ENCODE assay signal across 29 cellular contexts in the genomic region with DNA sequence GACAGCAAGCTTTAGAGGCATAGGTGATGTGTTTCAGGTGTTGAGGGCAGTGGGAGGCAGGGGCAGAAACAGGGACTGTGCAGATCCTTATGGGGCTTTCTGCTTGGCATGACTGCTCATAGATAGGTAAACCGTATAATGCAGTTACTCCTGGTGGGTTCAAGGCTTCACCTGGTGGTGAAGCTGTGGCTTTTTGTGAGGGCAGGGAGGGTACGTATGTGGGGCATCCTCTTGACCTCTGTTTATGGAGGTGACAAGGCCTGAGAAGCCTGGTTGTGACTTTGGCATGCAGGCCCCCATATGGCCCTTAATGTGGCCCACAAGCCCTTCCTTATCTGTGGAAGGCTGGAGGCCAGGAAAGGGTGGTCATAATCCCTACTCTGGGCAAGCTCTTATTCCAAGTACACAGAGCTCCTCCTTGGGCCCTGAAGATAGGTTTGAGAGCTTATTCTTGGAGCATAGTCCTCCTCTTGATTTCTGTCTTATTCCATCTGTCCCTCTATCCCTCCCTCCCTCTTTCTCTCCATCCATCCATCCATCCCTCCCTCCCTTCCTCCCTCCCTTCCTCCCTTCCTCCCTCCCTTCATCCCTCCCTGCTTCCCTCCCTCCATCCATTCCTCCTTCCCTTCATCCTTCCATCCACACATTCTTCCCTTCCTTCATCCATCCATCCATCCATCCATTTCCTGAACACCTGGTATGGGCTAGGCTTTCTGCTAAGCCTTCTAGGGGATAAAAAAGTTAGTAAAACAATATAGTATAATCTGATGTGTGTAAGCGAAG. TPM values are rescaled to one million over a fixed set of nuclear protein-coding genes. Genes with fewer than 3 reads are reported as not detected.
"Had no signal": no experiment of that assay in that cellular context is flagged by ENCODE, and none has a peak within 500 bp of the region (broad histone marks: within the 10 kb centered on the region; RNA-seq: fewer than 3 reads in every experiment).

No MANE protein-coding gene starts in this region.

- H3K9ac ChIP-seq: KMS-11, SK-N-SH had no signal

- ATAC-seq: activated CD8-positive, alpha-beta memory T cell treated with anti-CD3 and anti-CD28 coated beads, Interleukin-2, amount 10 ng/mL, durations not matched to agents 7 days and 5 days; activated naive CD4-positive, alpha-beta T cell treated with anti-CD3 and anti-CD28 coated beads, Interleukin-2, amount 50 U/mL, for 72 hours; body of pancreas; Right ventricle myocardium inferior had no signal

- H3K27ac ChIP-seq: ascending aorta, body of pancreas, KMS-11, SJCRH30 had no signal

- H3K9me3 Mint-ChIP-seq: activated CD4-positive, alpha-beta T cell treated with anti-CD3 and anti-CD28 coated beads, Interleukin-2, amount 10 ng/mL, durations not matched to agents 24 days and 14 days; activated naive CD4-positive, alpha-beta T cell treated with anti-CD3 and anti-CD28 coated beads, Interleukin-2, amount 50 U/mL, for 72 hours; activated naive CD8-positive, alpha-beta T cell treated with anti-CD3 and anti-CD28 coated beads, Interleukin-2, amount 50 U/mL, for 24 hours; activated T-cell treated with anti-CD3 and anti-CD28 coated beads, Interleukin-2, amount 50 U/mL, for 24 hours; activated T-helper 1 cell treated with anti-CD3 and anti-CD28 coated beads, Interleukin-12 subunit alpha, Interleukin-12 subunit beta, Interleukin-2, Interleukin-4 antibody, amounts not matched to agents 30 ng/mL and 10 ng/mL and 1 ng/mL, durations not matched to agents 14 hours and 24 hours and 36 hours had no signal

- H3K27me3 ChIP-seq: ascending aorta, body of pancreas had no signal

- H3K36me3 Mint-ChIP-seq: activated naive CD4-positive, alpha-beta T cell treated with anti-CD3 and anti-CD28 coated beads, Interleukin-2, amount 50 U/mL, for 72 hours had no signal

- H3K9me3 ChIP-seq: ascending aorta, body of pancreas, SJCRH30, SK-N-SH had no signal

- H3K4me3 Mint-ChIP-seq: activated CD4-positive, alpha-beta T cell treated with anti-CD3 and anti-CD28 coated beads, Interleukin-2, amount 10 ng/mL, durations not matched to agents 24 days and 14 days; activated CD8-positive, alpha-beta memory T cell treated with anti-CD3 and anti-CD28 coated beads, Interleukin-2, amount 10 ng/mL, durations not matched to agents 7 days and 5 days; activated naive CD8-positive, alpha-beta T cell treated with anti-CD3 and anti-CD28 coated beads, Interleukin-2, amount 50 U/mL, for 24 hours; activated T-cell treated with anti-CD3 and anti-CD28 coated beads, Interleukin-2, amount 50 U/mL, for 24 hours; activated T-helper 1 cell treated with anti-CD3 and anti-CD28 coated beads, Interleukin-12 subunit alpha, Interleukin-12 subunit beta, Interleukin-2, Interleukin-4 antibody, amounts not matched to agents 30 ng/mL and 10 ng/mL and 1 ng/mL, durations not matched to agents 14 hours and 24 hours and 36 hours had no signal

- H3K4me1 ChIP-seq: ascending aorta, body of pancreas, SJCRH30 had no signal

- H3K4me2 ChIP-seq: KMS-11, SK-N-SH had no signal

- H3K27me3 Mint-ChIP-seq: activated CD8-positive, alpha-beta memory T cell treated with anti-CD3 and anti-CD28 coated beads, Interleukin-2, amount 10 ng/mL, durations not matched to agents 7 days and 5 days; activated T-cell treated with anti-CD3 and anti-CD28 coated beads, Interleukin-2, amount 50 U/mL, for 24 hours had no signal

- H3K27ac Mint-ChIP-seq: activated CD4-positive, alpha-beta T cell treated with anti-CD3 and anti-CD28 coated beads, Interleukin-2, amount 10 ng/mL, durations not matched to agents 24 days and 14 days; activated CD8-positive, alpha-beta memory T cell treated with anti-CD3 and anti-CD28 coated beads, Interleukin-2, amount 10 ng/mL, durations not matched to agents 7 days and 5 days; activated naive CD8-positive, alpha-beta T cell treated with anti-CD3 and anti-CD28 coated beads, Interleukin-2, amount 50 U/mL, for 24 hours; activated T-cell treated with anti-CD3 and anti-CD28 coated beads, Interleukin-2, amount 50 U/mL, for 24 hours; activated T-helper 1 cell treated with anti-CD3 and anti-CD28 coated beads, Interleukin-12 subunit alpha, Interleukin-12 subunit beta, Interleukin-2, Interleukin-4 antibody, amounts not matched to agents 30 ng/mL and 10 ng/mL and 1 ng/mL, durations not matched to agents 14 hours and 24 hours and 36 hours had no signal

- DNase-seq: activated CD4-positive, alpha-beta T cell treated with anti-CD3 and anti-CD28 coated beads for 1 hour; activated CD4-positive, alpha-beta T cell treated with anti-CD3 and anti-CD28 coated beads, Interleukin-2, amount 10 ng/mL, durations not matched to agents 24 days and 14 days; activated CD8-positive, alpha-beta memory T cell treated with anti-CD3 and anti-CD28 coated beads, Interleukin-2, amount 10 ng/mL, durations not matched to agents 7 days and 5 days; activated effector memory CD4-positive, alpha-beta T cell treated with anti-CD3 and anti-CD28 coated beads, Interleukin-2, amount 50 U/mL, for 16 hours; activated naive CD4-positive, alpha-beta T cell treated with Interleukin-2 at 50 U/mL for 16 hours; activated naive CD8-positive, alpha-beta T cell treated with anti-CD3 and anti-CD28 coated beads, Interleukin-2, amount 50 U/mL, for 24 hours; activated T-cell treated with anti-CD3 and anti-CD28 coated beads, Interleukin-2, amount 50 U/mL, for 24 hours; amniotic stem cell; body of pancreas; NCI-H1092 treated with DMSO at 0.1 percent for 48 hours; NCI-H1417 treated with DMSO at 0.1 percent for 48 hours; NCI-H1694; NCI-H2029; NCI-H2107; NCI-H2171 treated with DMSO at 0.1 percent for 48 hours; NCI-H226; RPMI8226; SJCRH30; SK-N-SH; SW 1271 had no signal

- H3K4me1 Mint-ChIP-seq: activated CD4-positive, alpha-beta T cell treated with anti-CD3 and anti-CD28 coated beads, Interleukin-2, amount 10 ng/mL, durations not matched to agents 24 days and 14 days; activated naive CD8-positive, alpha-beta T cell treated with anti-CD3 and anti-CD28 coated beads, Interleukin-2, amount 50 U/mL, for 24 hours had no signal

RNA-seq across cellular contexts. Expression of a gene that starts 1.3 kb away (rescaled TPM):
- total RNA-seq: activated CD4-positive, alpha-beta T cell treated with anti-CD3 and anti-CD28 coated beads, Interleukin-2, amount 10 ng/mL, durations not matched to agents 24 days and 14 days; activated CD8-positive, alpha-beta memory T cell treated with anti-CD3 and anti-CD28 coated beads, Interleukin-2, amount 10 ng/mL, durations not matched to agents 7 days and 5 days; activated naive CD4-positive, alpha-beta T cell treated with anti-CD3 and anti-CD28 coated beads, Interleukin-2, amount 50 U/mL, for 72 hours; activated T-helper 1 cell treated with anti-CD3 and anti-CD28 coated beads, Interleukin-12 subunit alpha, Interleukin-12 subunit beta, Interleukin-2, Interleukin-4 antibody, amounts not matched to agents 30 ng/mL and 10 ng/mL and 1 ng/mL, durations not matched to agents 14 hours and 24 hours and 36 hours; ascending aorta; MCF 10A; NCI-H460; OCI-LY7; Right ventricle myocardium inferior; SJCRH30; T-helper 1 cell treated with Interleukin-12 subunit alpha and Interleukin-12 subunit beta and Interleukin-4 antibody, amounts not matched to agents 30 ng/mL and 1 ng/mL, for 36 hours had no signal

RNA-seq across cellular contexts. Expression of a gene that starts 3.9 kb away (rescaled TPM):
- total RNA-seq: activated CD4-positive, alpha-beta T cell treated with anti-CD3 and anti-CD28 coated beads, Interleukin-2, amount 10 ng/mL, durations not matched to agents 24 days and 14 days; activated CD8-positive, alpha-beta memory T cell treated with anti-CD3 and anti-CD28 coated beads, Interleukin-2, amount 10 ng/mL, durations not matched to agents 7 days and 5 days; activated naive CD4-positive, alpha-beta T cell treated with anti-CD3 and anti-CD28 coated beads, Interleukin-2, amount 50 U/mL, for 72 hours; activated T-helper 1 cell treated with anti-CD3 and anti-CD28 coated beads, Interleukin-12 subunit alpha, Interleukin-12 subunit beta, Interleukin-2, Interleukin-4 antibody, amounts not matched to agents 30 ng/mL and 10 ng/mL and 1 ng/mL, durations not matched to agents 14 hours and 24 hours and 36 hours; MCF 10A; NCI-H460; OCI-LY7; SJCRH30; T-helper 1 cell treated with Interleukin-12 subunit alpha and Interleukin-12 subunit beta and Interleukin-4 antibody, amounts not matched to agents 30 ng/mL and 1 ng/mL, for 36 hours had no signal

RNA-seq across cellular contexts. Expression of a gene that starts 18.8 kb away (rescaled TPM):
- total RNA-seq: activated CD4-positive, alpha-beta T cell treated with anti-CD3 and anti-CD28 coated beads, Interleukin-2, amount 10 ng/mL, durations not matched to agents 24 days and 14 days; activated CD8-positive, alpha-beta memory T cell treated with anti-CD3 and anti-CD28 coated beads, Interleukin-2, amount 10 ng/mL, durations not matched to agents 7 days and 5 days; activated naive CD4-positive, alpha-beta T cell treated with anti-CD3 and anti-CD28 coated beads, Interleukin-2, amount 50 U/mL, for 72 hours; activated T-helper 1 cell treated with anti-CD3 and anti-CD28 coated beads, Interleukin-12 subunit alpha, Interleukin-12 subunit beta, Interleukin-2, Interleukin-4 antibody, amounts not matched to agents 30 ng/mL and 10 ng/mL and 1 ng/mL, durations not matched to agents 14 hours and 24 hours and 36 hours; ascending aorta; MCF 10A; NCI-H460; OCI-LY7; Right ventricle myocardium inferior; SJCRH30; T-helper 1 cell treated with Interleukin-12 subunit alpha and Interleukin-12 subunit beta and Interleukin-4 antibody, amounts not matched to agents 30 ng/mL and 1 ng/mL, for 36 hours had no signal

RNA-seq across cellular contexts. Expression of a gene that starts 35.2 kb away (rescaled TPM):
- total RNA-seq: activated CD4-positive, alpha-beta T cell treated with anti-CD3 and anti-CD28 coated beads, Interleukin-2, amount 10 ng/mL, durations not matched to agents 24 days and 14 days; activated naive CD4-positive, alpha-beta T cell treated with anti-CD3 and anti-CD28 coated beads, Interleukin-2, amount 50 U/mL, for 72 hours; activated T-helper 1 cell treated with anti-CD3 and anti-CD28 coated beads, Interleukin-12 subunit alpha, Interleukin-12 subunit beta, Interleukin-2, Interleukin-4 antibody, amounts not matched to agents 30 ng/mL and 10 ng/mL and 1 ng/mL, durations not matched to agents 14 hours and 24 hours and 36 hours; MCF 10A; NCI-H460; OCI-LY7; Right ventricle myocardium inferior; SJCRH30; T-helper 1 cell treated with Interleukin-12 subunit alpha and Interleukin-12 subunit beta and Interleukin-4 antibody, amounts not matched to agents 30 ng/mL and 1 ng/mL, for 36 hours had no signal

RNA-seq across cellular contexts. Expression of a gene that starts 39.1 kb away (rescaled TPM):
- total RNA-seq: activated CD4-positive, alpha-beta T cell treated with anti-CD3 and anti-CD28 coated beads, Interleukin-2, amount 10 ng/mL, durations not matched to agents 24 days and 14 days; activated CD8-positive, alpha-beta memory T cell treated with anti-CD3 and anti-CD28 coated beads, Interleukin-2, amount 10 ng/mL, durations not matched to agents 7 days and 5 days; activated naive CD4-positive, alpha-beta T cell treated with anti-CD3 and anti-CD28 coated beads, Interleukin-2, amount 50 U/mL, for 72 hours; activated T-helper 1 cell treated with anti-CD3 and anti-CD28 coated beads, Interleukin-12 subunit alpha, Interleukin-12 subunit beta, Interleukin-2, Interleukin-4 antibody, amounts not matched to agents 30 ng/mL and 10 ng/mL and 1 ng/mL, durations not matched to agents 14 hours and 24 hours and 36 hours; ascending aorta; body of pancreas; MCF 10A; NCI-H460; OCI-LY7; Right ventricle myocardium inferior; SJCRH30; T-helper 1 cell treated with Interleukin-12 subunit alpha and Interleukin-12 subunit beta and Interleukin-4 antibody, amounts not matched to agents 30 ng/mL and 1 ng/mL, for 36 hours had no signal
